In genomic region chr4:7648813-7649395, GRCh38 we compare ENCODE assay signal across 15 cellular contexts.
DNase-seq lines count a peak whose midpoint lies in the region; ATAC-seq and TF ChIP-seq lines count a peak whose summit lies in the region.
"Had no signal": no experiment of that assay in that cellular context is flagged by ENCODE, and none has a peak within 500 bp of the region (broad histone marks: within the 10 kb centered on the region; RNA-seq: fewer than 3 reads in every experiment).

No MANE protein-coding gene starts in this region.

- CTCF ChIA-PET in activated CD4-positive, alpha-beta memory T cell treated with anti-CD3 and anti-CD28 coated beads for 36 hours (lab: Charles Lee) = no interaction called here
- CTCF ChIA-PET in Caco-2 (lab: Charles Lee) = no interaction called here

- H3K36me3 ChIP-seq in right lobe of liver = no peaks in the 10 kb centered on the region
- no peaks in the 10 kb centered on the region for H3K36me3 ChIP-seq in aorta (ENCODE audit: control insufficient read depth in 1 of 2, insufficient read depth in 2 of 2, low read length in 1 of 2)
- H3K36me3 ChIP-seq in Caco-2 (ENCODE audit: control insufficient read depth, insufficient read depth, low read length) = no peaks in the 10 kb centered on the region
- H3K36me3 ChIP-seq: adrenal gland, HAP-1, neutrophil had no signal

- no peaks in the 10 kb centered on the region for H3K36me3 Mint-ChIP-seq in activated naive CD8-positive, alpha-beta T cell
- no peaks in the 10 kb centered on the region for H3K36me3 Mint-ChIP-seq in activated naive CD8-positive, alpha-beta T cell treated with anti-CD3 and anti-CD28 coated beads, Interleukin-2, amount 50 U/mL, for 24 hours (ENCODE audit: low read depth)
- no peaks in the 10 kb centered on the region for H3K36me3 Mint-ChIP-seq in activated CD4-positive, alpha-beta memory T cell treated with anti-CD3 and anti-CD28 coated beads for 36 hours
- H3K36me3 Mint-ChIP-seq in Caco-2 (ENCODE audit: insufficient read depth, unreplicated experiment) = no peaks in the 10 kb centered on the region
- H3K36me3 Mint-ChIP-seq: IgD-negative memory B cell had no signal

- H3K9me3 Mint-ChIP-seq in activated naive CD8-positive, alpha-beta T cell (ENCODE audit: low read depth) = no peaks in the 10 kb centered on the region
- H3K9me3 Mint-ChIP-seq in activated naive CD8-positive, alpha-beta T cell treated with anti-CD3 and anti-CD28 coated beads, Interleukin-2, amount 50 U/mL, for 24 hours = no peaks in the 10 kb centered on the region
- H3K9me3 Mint-ChIP-seq in activated CD4-positive, alpha-beta memory T cell treated with anti-CD3 and anti-CD28 coated beads for 36 hours = no peaks in the 10 kb centered on the region
- H3K9me3 Mint-ChIP-seq in Caco-2 (ENCODE audit: unreplicated experiment) = no peaks in the 10 kb centered on the region

- no peaks in the 10 kb centered on the region for H3K9me3 ChIP-seq in right lobe of liver
- peaks cover 10% of the 10 kb centered on the region for H3K9me3 ChIP-seq in aorta (ENCODE audit: control insufficient read depth, low read length)
- peaks cover 2% of the 10 kb centered on the region; the same call in 1 of the 2 replicates for H3K9me3 ChIP-seq in Caco-2
- H3K9me3 ChIP-seq: adrenal gland, HAP-1, neutrophil had no signal

- DNase-seq in activated naive CD8-positive, alpha-beta T cell treated with anti-CD3 and anti-CD28 coated beads, Interleukin-2, amount 50 U/mL, for 24 hours = no peak
- no peak for DNase-seq in activated CD4-positive, alpha-beta memory T cell treated with anti-CD3 and anti-CD28 coated beads for 36 hours
- DNase-seq in right lobe of liver (peak in 2 of 3 donors; percentile 29 to 46), aorta (peak; percentile 46 to 69), Caco-2 (no peak), omental fat pad (ENCODE audit: low spot score) (no peak)
- DNase-seq: NCI-H2081, NCI-H524 treated with DMSO at 0.1 percent for 48 hours had no signal

- H3K4me1 Mint-ChIP-seq in activated naive CD8-positive, alpha-beta T cell (ENCODE audit: low read depth) = peaks cover 14% of the 10 kb centered on the region
- H3K4me1 Mint-ChIP-seq in activated naive CD8-positive, alpha-beta T cell treated with anti-CD3 and anti-CD28 coated beads, Interleukin-2, amount 50 U/mL, for 24 hours = peaks cover 36% of the 10 kb centered on the region
- peaks cover 43% of the 10 kb centered on the region for H3K4me1 Mint-ChIP-seq in activated CD4-positive, alpha-beta memory T cell treated with anti-CD3 and anti-CD28 coated beads for 36 hours (ENCODE audit: low read depth)
- no peaks in the 10 kb centered on the region for H3K4me1 Mint-ChIP-seq in Caco-2 (ENCODE audit: low read depth, unreplicated experiment)

- H3K4me1 ChIP-seq in right lobe of liver (peaks cover 0 to 5% (median 0%) of the 10 kb centered on the region in 4 donors), aorta (ENCODE audit: control insufficient read depth in 1 of 2, insufficient read depth in 2 of 2, low read length in 2 of 2) (no peaks in the 10 kb centered on the region), Caco-2 (peaks cover 11% of the 10 kb centered on the region; the same call in 1 of the 2 replicates)
- H3K4me1 ChIP-seq: HAP-1 had no signal

- POLR2A ChIA-PET in activated CD4-positive, alpha-beta memory T cell treated with anti-CD3 and anti-CD28 coated beads for 36 hours (lab: Charles Lee) = no interaction called here
- POLR2A ChIA-PET in Caco-2 (lab: Charles Lee) = no interaction called here

- WGBS in right lobe of liver (ENCODE audit: insufficient coverage, low coverage, low lambda C conversion rate, missing lambda C conversion rate) = 91% methylated on average over 6 of the region's 14 CpGs
- 91 to 93% methylated on average over 14 of the region's 14 CpGs for WGBS in aorta, 2 donors

- no peaks in the 10 kb centered on the region for H3K27me3 Mint-ChIP-seq in activated naive CD8-positive, alpha-beta T cell
- peaks cover 6% of the 10 kb centered on the region for H3K27me3 Mint-ChIP-seq in activated naive CD8-positive, alpha-beta T cell treated with anti-CD3 and anti-CD28 coated beads, Interleukin-2, amount 50 U/mL, for 24 hours
- H3K27me3 Mint-ChIP-seq in activated CD4-positive, alpha-beta memory T cell treated with anti-CD3 and anti-CD28 coated beads for 36 hours = peaks cover 4% of the 10 kb centered on the region
- no peaks in the 10 kb centered on the region for H3K27me3 Mint-ChIP-seq in Caco-2 (ENCODE audit: insufficient read depth, unreplicated experiment)

- no peak overlapping the region for H3K4me3 Mint-ChIP-seq in activated naive CD8-positive, alpha-beta T cell
- no peak overlapping the region for H3K4me3 Mint-ChIP-seq in activated naive CD8-positive, alpha-beta T cell treated with anti-CD3 and anti-CD28 coated beads, Interleukin-2, amount 50 U/mL, for 24 hours
- no peak overlapping the region for H3K4me3 Mint-ChIP-seq in activated CD4-positive, alpha-beta memory T cell treated with anti-CD3 and anti-CD28 coated beads for 36 hours
- no peak overlapping the region for H3K4me3 Mint-ChIP-seq in Caco-2 (ENCODE audit: unreplicated experiment)

- H3K4me3 ChIP-seq in right lobe of liver (no peak overlapping the region), aorta (ENCODE audit: low read length in 2 of 2) (no peak overlapping the region), Caco-2 (ENCODE audit: low read depth, low read length) (no peak overlapping the region)
- H3K4me3 ChIP-seq: adrenal gland, HAP-1 had no signal

- BruUV-seq in Caco-2 (replicated peaks; lab: Mats Ljungman, UMichigan) = no TSS peak

- no peak for ATAC-seq in activated naive CD8-positive, alpha-beta T cell treated with anti-CD3 and anti-CD28 coated beads, Interleukin-2, amount 50 U/mL, for 24 hours
- ATAC-seq in right lobe of liver (peak in 1 of 4 donors; percentile 20), aorta (ENCODE audit: low FRiP score) (no peak), HG02981 (IDR thresholded peaks at IDR 0.05; ENCODE audit: unreplicated experiment) (no peak), omental fat pad (ENCODE audit: low FRiP score) (no peak)

- TF ChIP-seq POLR2A in right lobe of liver (IDR thresholded peaks at IDR 0.05) = no peak

- H3K27me3 ChIP-seq in right lobe of liver = no peaks in the 10 kb centered on the region
- H3K27me3 ChIP-seq in aorta (ENCODE audit: control insufficient read depth in 1 of 2, insufficient read depth in 2 of 2, low read length in 1 of 2) = no peaks in the 10 kb centered on the region
- no peaks in the 10 kb centered on the region for H3K27me3 ChIP-seq in Caco-2 (replicated peaks; ENCODE audit: control insufficient read depth, insufficient read depth, low read length)
- H3K27me3 ChIP-seq: neutrophil had no signal

- intact Hi-C loops in activated CD4-positive, alpha-beta memory T cell treated with anti-CD3 and anti-CD28 coated beads for 36 hours (cut with micrococcal nuclease) = no loop called here
- intact Hi-C loops in right lobe of liver (cut with DNase I) = no loop called here
- intact Hi-C loops in aorta (cut with DNase I) = no loop called here
- intact Hi-C loops in Caco-2 (cut with micrococcal nuclease; ENCODE audit: unreplicated experiment) = no loop called here

- H3K27ac Mint-ChIP-seq in activated naive CD8-positive, alpha-beta T cell = peak overlapping the region; percentile 34
- no peak overlapping the region for H3K27ac Mint-ChIP-seq in activated naive CD8-positive, alpha-beta T cell treated with anti-CD3 and anti-CD28 coated beads, Interleukin-2, amount 50 U/mL, for 24 hours
- H3K27ac Mint-ChIP-seq in activated CD4-positive, alpha-beta memory T cell treated with anti-CD3 and anti-CD28 coated beads for 36 hours = peak overlapping the region; percentile 77
- H3K27ac Mint-ChIP-seq in Caco-2 (ENCODE audit: unreplicated experiment) = no peak overlapping the region

- H3K27ac ChIP-seq in right lobe of liver (no peak overlapping the region), aorta (ENCODE audit: low read depth in 1 of 2, low read length in 2 of 2) (no peak overlapping the region)
- H3K27ac ChIP-seq: epithelial cell of prostate had no signal

- TF ChIP-seq CTCF in right lobe of liver (IDR thresholded peaks at IDR 0.05) (no peak), Caco-2 (IDR thresholded peaks at IDR 0.05; ENCODE audit: insufficient read depth in 1 of 2, low read depth in 1 of 2, low read length in 1 of 2, severe bottlenecking in 1 of 2, unreplicated experiment in 1 of 2) (no peak), omental fat pad (IDR thresholded peaks at IDR 0.05) (no peak)

Comparison
In these comparisons a context has a peak if more than half of its experiments do, and no peak if none do; other contexts are left out.
1. H3K27ac Mint-ChIP-seq: peak in activated naive CD8-positive, alpha-beta T cell (single experiment) and activated CD4-positive, alpha-beta memory T cell treated with anti-CD3 and anti-CD28 coated beads for 36 hours (single experiment); none in activated naive CD8-positive, alpha-beta T cell treated with anti-CD3 and anti-CD28 coated beads, Interleukin-2, amount 50 U/mL, for 24 hours (single experiment) and Caco-2 (single experiment).
2. DNase-seq: peak in right lobe of liver (2 of 3) and aorta (2 of 2); none in activated naive CD8-positive, alpha-beta T cell treated with anti-CD3 and anti-CD28 coated beads, Interleukin-2, amount 50 U/mL, for 24 hours (single experiment), activated CD4-positive, alpha-beta memory T cell treated with anti-CD3 and anti-CD28 coated beads for 36 hours (single experiment), Caco-2 (0 of 2) and omental fat pad (single experiment).